ENCODE assay signal across 16 cellular contexts in the genomic region with DNA sequence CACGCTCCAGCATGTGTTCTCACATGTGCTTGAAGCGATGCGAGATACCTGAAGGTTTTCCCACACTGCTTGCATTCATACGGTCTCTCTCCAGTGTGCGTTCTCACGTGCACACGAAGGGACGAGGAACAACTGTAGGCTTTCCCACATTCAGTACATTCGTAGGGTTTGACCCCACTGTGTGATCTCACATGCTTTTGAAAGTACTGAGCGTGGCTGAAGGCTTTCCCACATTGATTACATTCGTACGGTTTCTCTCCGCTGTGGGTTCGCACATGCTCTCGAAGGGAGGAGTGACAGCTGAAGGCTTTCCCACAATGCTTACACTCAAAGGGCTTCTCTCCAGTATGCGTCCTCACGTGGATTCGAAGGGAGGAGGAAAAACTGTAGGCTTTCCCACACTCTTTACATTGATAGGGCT. TPM values are rescaled to one million over a fixed set of nuclear protein-coding genes. Genes with fewer than 3 reads are reported as not detected.
DNase-seq lines count a peak whose midpoint lies in the region; FAIRE-seq and TF ChIP-seq lines count a peak whose summit lies in the region.
"Had no signal": no experiment of that assay in that cellular context is flagged by ENCODE, and none has a peak within 500 bp of the region (broad histone marks: within the 10 kb centered on the region; RNA-seq: fewer than 3 reads in every experiment).

No MANE protein-coding gene starts in this region.

- H3K4ac ChIP-seq in mesendoderm (ENCODE audit: low read depth, low read length), result no peak overlapping the region

- DNase-seq in bronchial epithelial cell (ENCODE audit: low read depth) (no peak), mesendoderm (peak; percentile 18), HT-29 (ENCODE audit: low spot score) (no peak), CD1c-positive myeloid dendritic cell (ENCODE audit: extremely low spot score) (no peak), NCI-H524 (lab: John Stamatoyannopoulos, UW) (no peak), NCI-H187 treated with DMSO at 0.1 percent for 48 hours (lab: John Stamatoyannopoulos, UW) (no peak)
- DNase-seq: CD8-positive, alpha-beta memory T cell; NCI-H1436 treated with DMSO at 0.1 percent for 48 hours; NCI-H2081 treated with DMSO at 0.1 percent for 48 hours; NCI-H345; NCI-H748 treated with DMSO at 0.1 percent for 48 hours; PC-9 had no signal

- H3K23ac ChIP-seq in mesendoderm (ENCODE audit: low read length), result no peak overlapping the region

- no peak for TF ChIP-seq CTCF in HEK293 (tag by site-specific recombination; IDR thresholded peaks at IDR 0.05)
- TF ChIP-seq CTCF in bronchial epithelial cell (IDR thresholded peaks at IDR 0.05; ENCODE audit: insufficient read depth, low read length, severe bottlenecking), result no peak

- H2BK120ac ChIP-seq in mesendoderm (ENCODE audit: low read depth, low read length), result no peak overlapping the region

- H2BK5ac ChIP-seq in mesendoderm (ENCODE audit: low read length), result no peak overlapping the region

- no peaks in the 10 kb centered on the region for H3K79me2 ChIP-seq in mesendoderm (ENCODE audit: control insufficient read depth, insufficient read depth, low read length)

- H3K27ac ChIP-seq in BLaER1 (no peak overlapping the region), HEK293 (ENCODE audit: extremely low read depth, low read depth, low read length) (no peak overlapping the region), mesendoderm (ENCODE audit: low read depth, low read length) (no peak overlapping the region)
- H3K27ac ChIP-seq: PC-9, SK-N-MC had no signal

- H3K4me1 ChIP-seq in BLaER1 (no peaks in the 10 kb centered on the region), HEK293 (ENCODE audit: control insufficient read depth, insufficient read depth, low read length) (no peaks in the 10 kb centered on the region), mesendoderm (ENCODE audit: control insufficient read depth, low read depth, low read length) (no peaks in the 10 kb centered on the region)
- H3K4me1 ChIP-seq: HAP-1 had no signal

- H3K9ac ChIP-seq in BLaER1, result no peak overlapping the region
- H3K9ac ChIP-seq in mesendoderm (ENCODE audit: low read length), result no peak overlapping the region

- H3K56ac ChIP-seq in mesendoderm (ENCODE audit: low read length), result no peak overlapping the region

- no peaks in the 10 kb centered on the region for H4K20me1 ChIP-seq in BLaER1

- no peaks in the 10 kb centered on the region for H3K79me1 ChIP-seq in mesendoderm (ENCODE audit: low read length)

- H3K9me3 ChIP-seq in BLaER1, result peaks cover 95% of the 10 kb centered on the region
- H3K9me3 ChIP-seq in HEK293 (ENCODE audit: control insufficient read depth, insufficient read depth, low read depth, low read length), result no peaks in the 10 kb centered on the region

- H3K18ac ChIP-seq in mesendoderm (ENCODE audit: low read length), result no peak overlapping the region

- H3K36me3 ChIP-seq in BLaER1 (peaks cover 93% of the 10 kb centered on the region), HEK293 (ENCODE audit: control insufficient read depth in 2 of 2, insufficient read depth in 1 of 2, low read length in 2 of 2) (peaks cover 0 to 52% of the 10 kb centered on the region in 2 experiments; a peak in 2 of 3 replicates), bronchial epithelial cell (ENCODE audit: control insufficient read depth, insufficient read depth, low read length) (peaks cover 18% of the 10 kb centered on the region), mesendoderm (ENCODE audit: control insufficient read depth, insufficient read depth, low read length) (peaks cover 9% of the 10 kb centered on the region)

- no peak overlapping the region for H2BK15ac ChIP-seq in mesendoderm (replicated peaks; ENCODE audit: low read depth)

- H3K4me2 ChIP-seq in BLaER1, result no peak overlapping the region
- no peak overlapping the region for H3K4me2 ChIP-seq in mesendoderm (ENCODE audit: low read length)
- H3K4me2 ChIP-seq: PC-9 had no signal

- H3K27me3 ChIP-seq in BLaER1 (no peaks in the 10 kb centered on the region), bronchial epithelial cell (ENCODE audit: control insufficient read depth, insufficient read depth, low read length) (no peaks in the 10 kb centered on the region), mesendoderm (ENCODE audit: insufficient read depth, low read length, poor library complexity) (no peaks in the 10 kb centered on the region)

- no peak overlapping the region for H2AK5ac ChIP-seq in mesendoderm (ENCODE audit: low read length)

- H3K4me3 ChIP-seq in BLaER1 (peak overlapping the region; percentile 50), HEK293 (ENCODE audit: low read depth, low read length) (no peak overlapping the region), bronchial epithelial cell (ENCODE audit: low read depth, low read length) (no peak overlapping the region), mesendoderm (ENCODE audit: low read length) (peak overlapping the region; percentile 27)
- H3K4me3 ChIP-seq: HAP-1, PC-9, SK-N-MC had no signal

- peak; percentile 85 for FAIRE-seq in bronchial epithelial cell (lab: Jason Lieb, UNC)

- WGBS in mesendoderm (ENCODE audit: extremely low coverage, insufficient coverage, low lambda C conversion rate), result no CpG with 5 or more reads among the region's 18 CpGs

- CTCF ChIA-PET in HEK293 (lab: Yijun Ruan, JAX), result no interaction called here

- POLR2A ChIA-PET in HEK293 (lab: Yijun Ruan, JAX), result interaction anchor here (0.7 kb wide), 1 partner anchor 47 kb away, joined by 3 read pairs; no protein-coding TSS in a partner anchor

- H4K8ac ChIP-seq in mesendoderm (ENCODE audit: low read depth, low read length), result no peak overlapping the region

- no peak overlapping the region for H4K5ac ChIP-seq in mesendoderm (ENCODE audit: low read length)

TF ChIP-seq in HEK293, 187 proteins besides CTCF, POLR2A, EP300 and RAD21 (continues in another document):
- TF ChIP-seq, protein P1, sequence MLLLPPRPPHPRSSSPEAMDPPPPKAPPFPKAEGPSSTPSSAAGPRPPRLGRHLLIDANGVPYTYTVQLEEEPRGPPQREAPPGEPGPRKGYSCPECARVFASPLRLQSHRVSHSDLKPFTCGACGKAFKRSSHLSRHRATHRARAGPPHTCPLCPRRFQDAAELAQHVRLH (tag by site-specific recombination; IDR thresholded peaks at IDR 0.05), result peak; percentile 44; the same call in 1 of the 2 replicates
- 0 out of 2 replicates have a peak, but pooled peaks have one; percentile 28 for TF ChIP-seq ZNF24 (tag by site-specific recombination; IDR thresholded peaks at IDR 0.05)
- TF ChIP-seq, protein P2, sequence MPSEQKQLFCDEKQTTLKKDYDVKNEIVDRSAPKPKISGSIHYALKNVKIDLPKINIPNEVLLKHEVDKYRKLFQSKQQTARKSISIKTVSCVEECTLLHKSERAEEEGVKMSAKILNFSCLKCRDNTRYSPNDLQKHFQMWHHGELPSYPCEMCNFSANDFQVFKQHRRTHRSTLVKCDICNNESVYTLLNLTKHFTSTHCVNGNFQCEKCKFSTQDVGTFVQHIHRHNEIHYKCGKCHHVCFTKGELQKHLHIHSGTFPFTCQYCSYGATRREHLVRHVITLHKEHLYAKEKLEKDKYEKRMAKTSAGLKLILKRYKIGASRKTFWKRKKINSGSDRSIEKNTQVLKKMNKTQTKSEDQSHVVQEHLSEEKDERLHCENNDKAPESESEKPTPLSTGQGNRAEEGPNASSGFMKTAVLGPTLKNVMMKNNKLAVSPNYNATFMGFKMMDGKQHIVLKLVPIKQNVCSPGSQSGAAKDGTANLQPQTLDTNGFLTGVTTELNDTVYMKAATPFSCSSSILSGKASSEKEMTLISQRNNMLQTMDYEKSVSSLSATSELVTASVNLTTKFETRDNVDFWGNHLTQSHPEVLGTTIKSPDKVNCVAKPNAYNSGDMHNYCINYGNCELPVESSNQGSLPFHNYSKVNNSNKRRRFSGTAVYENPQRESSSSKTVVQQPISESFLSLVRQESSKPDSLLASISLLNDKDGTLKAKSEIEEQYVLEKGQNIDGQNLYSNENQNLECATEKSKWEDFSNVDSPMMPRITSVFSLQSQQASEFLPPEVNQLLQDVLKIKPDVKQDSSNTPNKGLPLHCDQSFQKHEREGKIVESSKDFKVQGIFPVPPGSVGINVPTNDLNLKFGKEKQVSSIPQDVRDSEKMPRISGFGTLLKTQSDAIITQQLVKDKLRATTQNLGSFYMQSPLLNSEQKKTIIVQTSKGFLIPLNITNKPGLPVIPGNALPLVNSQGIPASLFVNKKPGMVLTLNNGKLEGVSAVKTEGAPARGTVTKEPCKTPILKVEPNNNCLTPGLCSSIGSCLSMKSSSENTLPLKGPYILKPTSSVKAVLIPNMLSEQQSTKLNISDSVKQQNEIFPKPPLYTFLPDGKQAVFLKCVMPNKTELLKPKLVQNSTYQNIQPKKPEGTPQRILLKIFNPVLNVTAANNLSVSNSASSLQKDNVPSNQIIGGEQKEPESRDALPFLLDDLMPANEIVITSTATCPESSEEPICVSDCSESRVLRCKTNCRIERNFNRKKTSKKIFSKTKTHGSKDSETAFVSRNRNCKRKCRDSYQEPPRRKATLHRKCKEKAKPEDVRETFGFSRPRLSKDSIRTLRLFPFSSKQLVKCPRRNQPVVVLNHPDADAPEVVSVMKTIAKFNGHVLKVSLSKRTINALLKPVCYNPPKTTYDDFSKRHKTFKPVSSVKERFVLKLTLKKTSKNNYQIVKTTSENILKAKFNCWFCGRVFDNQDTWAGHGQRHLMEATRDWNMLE (tag by site-specific recombination; conservative IDR thresholded peaks at IDR 0.05; ENCODE audit: low read depth), result peak; percentile 43; the same call in 1 of the 2 replicates
- peak; percentile 90; the same call in 1 of the 2 replicates for TF ChIP-seq TRIM28 (IDR thresholded peaks at IDR 0.05; ENCODE audit: borderline replicate concordance, low read length)
- TF ChIP-seq SETDB1 (IDR thresholded peaks at IDR 0.05; ENCODE audit: insufficient read length, low read length), result peak; percentile 100
- TF ChIP-seq ZNF558 (tag by site-specific recombination; IDR thresholded peaks at IDR 0.05), result peak; percentile 80
- 0 out of 2 replicates have a peak, but pooled peaks have one; percentile 22 for TF ChIP-seq ZXDB (tag by site-specific recombination; IDR thresholded peaks at IDR 0.05)
- no peak for TF ChIP-seq ZNF274 (IDR thresholded peaks at IDR 0.05; ENCODE audit: low read length)
- TF ChIP-seq ZNF274 (tag by site-specific recombination; IDR thresholded peaks at IDR 0.05; ENCODE audit: borderline replicate concordance), result peak; percentile 89; the same call in 1 of the 2 replicates

RNA-seq across cellular contexts. Expression of a gene that starts 11.3 kb away (rescaled TPM):
- total RNA-seq in bronchial epithelial cell, result 7.9 and 9.2 TPM in 2 replicates
- polyA plus RNA-seq in mesendoderm (2013, experiment 1 of 2), result 1.2 TPM
- polyA plus RNA-seq in mesendoderm (2013, experiment 2 of 2), result 1.3 TPM
- 0.86 and 1.7 TPM in 2 replicates for total RNA-seq in HT-29 (2014; rRNA removed; shearing (Covaris generic))

RNA-seq across cellular contexts. Expression of a gene that starts 32.8 kb away (rescaled TPM):
- total RNA-seq in bronchial epithelial cell, result 11.1 and 11.6 TPM in 2 replicates
- 2.8 TPM for polyA plus RNA-seq in mesendoderm (2013, experiment 1 of 2)
- 2.7 TPM for polyA plus RNA-seq in mesendoderm (2013, experiment 2 of 2)
- 5.6 and 5.7 TPM in 2 replicates for total RNA-seq in HT-29 (2014; rRNA removed; shearing (Covaris generic))

RNA-seq across cellular contexts. Expression of a gene that starts 43.9 kb away (rescaled TPM):
- total RNA-seq in bronchial epithelial cell, result under 0.01 TPM in 1 of 2 replicates, not detected in the other
- polyA plus RNA-seq in mesendoderm (2013, experiment 1 of 2), result not detected
- 0.15 TPM for polyA plus RNA-seq in mesendoderm (2013, experiment 2 of 2)
- total RNA-seq in HT-29 (2014; rRNA removed; shearing (Covaris generic)), result 0.48 TPM in 1 of 2 replicates, not detected in the other
- polyA plus RNA-seq: CD8-positive, alpha-beta memory T cell had no signal

Comparison
In these comparisons a context has a peak if more than half of its experiments do, and no peak if none do; other contexts are left out.
1. H3K4me3 ChIP-seq: peak in BLaER1 (single experiment) and mesendoderm (single experiment); none in HEK293 (single experiment) and bronchial epithelial cell (single experiment).